1 cellular context compared by ENCODE assay signal in genomic region chr6:126123226-126123625, GRCh38.
TF ChIP-seq lines count a peak whose summit lies in the region.

No MANE protein-coding gene starts in this region.

TF ChIP-seq in K562, 482 proteins besides CTCF, POLR2A, EP300 and RAD21 (continued from another document and continues in another):
- TF ChIP-seq MXD1 (CRISPR knock-in tag; IDR thresholded peaks at IDR 0.05; ENCODE audit: borderline replicate concordance, poor library complexity, severe bottlenecking) (no peak), TGIF2 (CRISPR knock-in tag; IDR thresholded peaks at IDR 0.05) (no peak), ZNF707 (CRISPR knock-in tag; conservative IDR thresholded peaks at IDR 0.05) (no peak), NFE2 (IDR thresholded peaks at IDR 0.05; ENCODE audit: low read depth) (no peak), ZBTB5 (IDR thresholded peaks at IDR 0.05) (no peak), BRD9 (IDR thresholded peaks at IDR 0.05; ENCODE audit: low read depth, partially characterized antibody) (no peak), ZNF311 (CRISPR knock-in tag; IDR thresholded peaks at IDR 0.05) (no peak), RBM34 (IDR thresholded peaks at IDR 0.05; ENCODE audit: borderline replicate concordance, insufficient read depth, low read length) (no peak), ARID1B (IDR thresholded peaks at IDR 0.05) (peak; percentile 91), ZSCAN32 (CRISPR knock-in tag; IDR thresholded peaks at IDR 0.05) (no peak), EHMT2 (IDR thresholded peaks at IDR 0.05) (peak; percentile 85), STAT5B (CRISPR knock-in tag; IDR thresholded peaks at IDR 0.05) (no peak), TFAM (CRISPR knock-in tag; conservative IDR thresholded peaks at IDR 0.05) (no peak), ZNF444 (CRISPR knock-in tag; IDR thresholded peaks at IDR 0.05) (no peak), PRMT5 (CRISPR knock-in tag; IDR thresholded peaks at IDR 0.05) (no peak), ADNP (tag; IDR thresholded peaks at IDR 0.05) (no peak), DPF2 (IDR thresholded peaks at IDR 0.05) (peak; percentile 88), L3MBTL2 (IDR thresholded peaks at IDR 0.05) (no peak), TRIM24 (IDR thresholded peaks at IDR 0.05) (peak; percentile 68 to 86), ZNF76 (CRISPR knock-in tag; IDR thresholded peaks at IDR 0.05; ENCODE audit: borderline replicate concordance) (no peak), ZNF274 (IDR thresholded peaks at IDR 0.05; ENCODE audit: borderline replicate concordance, low read depth, low read length) (no peak; the same call in 1 of the 2 replicates), CUX1 (CRISPR knock-in tag; IDR thresholded peaks at IDR 0.05) (no peak), CBX8 (IDR thresholded peaks at IDR 0.05; ENCODE audit: borderline replicate concordance, extremely low read depth, low read depth, low read length, poor library complexity, severe bottlenecking) (no peak), TBP (optimal IDR thresholded peaks at IDR 0.05; ENCODE audit: low read depth, low read length) (no peak), SMARCC2 (IDR thresholded peaks at IDR 0.05; ENCODE audit: low read depth) (0 out of 2 replicates have a peak, but pooled peaks have one; percentile 56), THRA (IDR thresholded peaks at IDR 0.05) (no peak), ZNF143 (CRISPR knock-in tag; IDR thresholded peaks at IDR 0.05) (no peak), RFX7 (CRISPR knock-in tag; IDR thresholded peaks at IDR 0.05) (no peak), ZC3H8 (IDR thresholded peaks at IDR 0.05) (no peak), ATF2 (CRISPR knock-in tag; IDR thresholded peaks at IDR 0.05) (no peak), HNRNPLL (IDR thresholded peaks at IDR 0.05; ENCODE audit: low read depth, low read length, poor library complexity, severe bottlenecking) (peak; percentile 74), MCM5 (IDR thresholded peaks at IDR 0.05; ENCODE audit: low read depth) (no peak), ERF (CRISPR knock-in tag; IDR thresholded peaks at IDR 0.05) (no peak), SMAD4 (CRISPR knock-in tag; conservative IDR thresholded peaks at IDR 0.05) (peak; percentile 92), ELK3 (CRISPR knock-in tag; IDR thresholded peaks at IDR 0.05) (no peak), RREB1 (CRISPR knock-in tag; IDR thresholded peaks at IDR 0.05) (no peak), C11orf30 (IDR thresholded peaks at IDR 0.05; ENCODE audit: low read depth) (no peak), HMG20A (CRISPR knock-in tag; conservative IDR thresholded peaks at IDR 0.05) (no peak), BMI1 (IDR thresholded peaks at IDR 0.05; ENCODE audit: low read length) (no peak), FOXJ3 (CRISPR knock-in tag; IDR thresholded peaks at IDR 0.05) (no peak), BCLAF1 (IDR thresholded peaks at IDR 0.05; ENCODE audit: borderline replicate concordance in 1 of 2, control insufficient read depth in 1 of 2, low read depth in 2 of 2, low read length in 1 of 2) (no peak), ZNF263 (CRISPR knock-in tag; IDR thresholded peaks at IDR 0.05; ENCODE audit: borderline replicate concordance) (no peak), HIVEP1 (CRISPR knock-in tag; IDR thresholded peaks at IDR 0.05) (no peak), POLR3G (IDR thresholded peaks at IDR 0.05; ENCODE audit: extremely low read depth, insufficient read length, insufficient replicate concordance) (no peak), SNAPC5 (CRISPR knock-in tag; IDR thresholded peaks at IDR 0.05) (no peak), SMAD2 (IDR thresholded peaks at IDR 0.05; ENCODE audit: low read depth, low read length) (no peak), ZNF436 (CRISPR knock-in tag; IDR thresholded peaks at IDR 0.05) (no peak)
